14 cellular contexts compared by ENCODE assay signal in genomic region chr2:179825494-179825893, GRCh38. TPM values are rescaled to one million over a fixed set of nuclear protein-coding genes. Genes with fewer than 3 reads are reported as not detected.
A peak's percentile ranks its signal among the peaks of the same experiment; 100 is the strongest.
DNase-seq lines count a peak whose midpoint lies in the region; ATAC-seq lines count a peak whose summit lies in the region.
"Had no signal": no experiment of that assay in that cellular context is flagged by ENCODE, and none has a peak within 500 bp of the region (broad histone marks: within the 10 kb centered on the region; RNA-seq: fewer than 3 reads in every experiment).

No MANE protein-coding gene starts in this region.

- DNase-seq in SKM-1 (lab: John Stamatoyannopoulos, UW; ENCODE audit: unreplicated experiment) (peak; percentile 10), DMS 273 treated with DMSO at 0.1 percent for 48 hours (lab: John Stamatoyannopoulos, UW) (no peak), DMS53 (lab: John Stamatoyannopoulos, UW) (no peak), ecto neural progenitor cell (ENCODE audit: low spot score) (no peak), DMS114 treated with DMSO at 0.1 percent for 48 hours (lab: John Stamatoyannopoulos, UW; ENCODE audit: unreplicated experiment) (no peak)
- DNase-seq: activated CD4-positive, alpha-beta T cell treated with anti-CD3 and anti-CD28 coated beads for 48 hours; AML-193; cerebellar nuclear complex; heart right ventricle; T-cell had no signal

- H3K36me3 ChIP-seq in mesodermal cell (ENCODE audit: control insufficient read depth, insufficient read depth, low read length) = no peaks in the 10 kb centered on the region
- H3K36me3 ChIP-seq: heart right ventricle, tibial nerve had no signal

- peak; percentile 74 for ATAC-seq in GM21423 (IDR thresholded peaks at IDR 0.05; ENCODE audit: unreplicated experiment)
- ATAC-seq in HG03442 (IDR thresholded peaks at IDR 0.05; ENCODE audit: unreplicated experiment) = peak; percentile 52
- ATAC-seq: heart right ventricle, T-cell had no signal

- 62 to 92% methylated on average over 2 to 3 of the region's 3 CpGs for WGBS in mesodermal cell (ENCODE audit: insufficient coverage in 2 of 2), 2 experiments

- H3K4me3 ChIP-seq in mesodermal cell (ENCODE audit: extremely low read depth, insufficient read depth, low read length, poor library complexity, severe bottlenecking) = no peak overlapping the region
- H3K4me3 ChIP-seq: heart right ventricle, tibial nerve had no signal

- H3K9me3 ChIP-seq in mesodermal cell (ENCODE audit: control insufficient read depth, low read length) = no peaks in the 10 kb centered on the region
- H3K9me3 ChIP-seq: heart right ventricle, tibial nerve had no signal

- H3K4me1 ChIP-seq in mesodermal cell (ENCODE audit: control insufficient read depth, insufficient read depth, low read length, poor library complexity, severe bottlenecking) = no peaks in the 10 kb centered on the region
- H3K4me1 ChIP-seq: heart right ventricle, tibial nerve had no signal

- H3K27ac ChIP-seq in mesodermal cell (ENCODE audit: low read depth, low read length, severe bottlenecking) = peak overlapping the region; percentile 78
- H3K27ac ChIP-seq: heart right ventricle, tibial nerve had no signal

RNA-seq across cellular contexts. Expression of gene ZNF385B, which starts 35.9 kb away (rescaled TPM):
- polyA plus RNA-seq in mesodermal cell (2013, experiment 1 of 2) = 0.37 TPM
- 0.51 TPM for polyA plus RNA-seq in mesodermal cell (2013, experiment 2 of 2)
